In the genomic region with DNA sequence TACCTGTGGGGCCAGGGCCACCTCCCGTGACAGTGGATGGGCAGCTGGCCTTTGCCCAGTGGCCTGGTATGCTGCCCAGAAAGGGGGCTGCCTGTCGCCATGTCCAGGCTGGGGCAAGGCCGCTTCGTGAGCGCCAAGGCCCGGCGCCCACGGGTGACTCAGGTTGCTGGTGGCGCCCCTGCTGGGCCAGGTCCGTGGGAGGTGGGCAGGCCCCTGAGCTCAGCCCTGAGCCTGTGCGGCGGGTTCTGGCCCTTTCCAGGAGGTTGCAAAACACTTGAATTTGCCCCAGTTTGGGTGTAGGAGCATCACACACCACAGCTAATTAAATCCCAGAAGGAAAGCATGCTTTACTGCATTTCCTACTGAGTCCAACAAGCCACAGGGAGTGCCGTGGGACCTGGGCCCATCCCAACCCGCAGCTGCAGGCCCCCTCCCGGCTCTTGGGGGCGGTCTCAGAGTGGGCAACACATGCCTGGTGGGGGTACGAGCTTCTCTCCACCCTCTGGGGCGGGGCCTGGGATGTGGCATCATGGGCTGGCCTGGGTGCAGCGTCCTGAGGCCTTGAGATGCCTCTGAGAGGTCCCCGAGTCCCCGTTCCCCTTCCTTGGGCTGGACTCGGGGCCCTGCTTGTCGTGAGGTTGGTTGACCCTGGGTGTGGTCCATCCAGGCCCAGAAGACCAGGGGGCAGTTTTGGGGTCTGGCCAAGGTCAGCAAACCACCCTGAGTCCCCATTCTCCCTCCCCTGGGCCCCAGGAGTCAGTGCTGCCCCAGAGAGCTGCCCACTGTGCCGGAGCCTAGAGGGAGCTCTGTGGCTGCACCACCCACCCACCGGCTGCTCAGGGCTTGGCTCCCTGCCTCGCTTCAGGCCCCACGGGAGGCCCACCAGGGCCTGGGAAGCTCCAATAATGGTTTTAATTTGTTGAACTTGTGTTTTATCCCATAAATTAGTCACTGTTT, we compare ENCODE assay signal across 14 cellular contexts.
DNase-seq lines count a peak whose midpoint lies in the region; ATAC-seq and TF ChIP-seq lines count a peak whose summit lies in the region.
"Had no signal": no experiment of that assay in that cellular context is flagged by ENCODE, and none has a peak within 500 bp of the region (broad histone marks: within the 10 kb centered on the region; RNA-seq: fewer than 3 reads in every experiment).

No MANE protein-coding gene starts in this region.

- H3K4me1 ChIP-seq in SJCRH30, result peaks cover 22% of the 10 kb centered on the region
- peaks cover 0 to 30% (median 16%) of the 10 kb centered on the region in 12 donors for H3K4me1 ChIP-seq in heart left ventricle
- H3K4me1 ChIP-seq in gastrocnemius medialis, result peaks cover 12 to 20% of the 10 kb centered on the region in 2 donors
- H3K4me1 ChIP-seq in ovary (ENCODE audit: insufficient read depth), result peaks cover 23% of the 10 kb centered on the region

- TF ChIP-seq POLR2A in heart left ventricle (IDR thresholded peaks at IDR 0.05) (no peak), gastrocnemius medialis (IDR thresholded peaks at IDR 0.05) (no peak), lower leg skin (IDR thresholded peaks at IDR 0.05) (no peak), ovary (IDR thresholded peaks at IDR 0.05) (no peak)

- H3K4me3 ChIP-seq in SJCRH30 (no peak overlapping the region), heart left ventricle (no peak overlapping the region), gastrocnemius medialis (no peak overlapping the region), lower leg skin (ENCODE audit: low read depth, poor library complexity, severe bottlenecking) (no peak overlapping the region), ovary (no peak overlapping the region)
- H3K4me3 ChIP-seq: hepatocyte had no signal

- ATAC-seq in heart left ventricle, result peak in 3 of 4 donors; percentile 25 to 50 (median 40)
- peak in 1 of 2 donors; percentile 15 for ATAC-seq in gastrocnemius medialis
- ATAC-seq in HG02623 (IDR thresholded peaks at IDR 0.05; ENCODE audit: unreplicated experiment), result no peak

- DNase-seq in DMS 273 treated with DMSO at 0.1 percent for 48 hours (lab: John Stamatoyannopoulos, UW) (peak; percentile 30), SJCRH30 (peak; percentile 60 to 67), heart left ventricle (peak in 2 of 5 donors; percentile 44 to 73), gastrocnemius medialis (no peak), progenitor cell of endocrine pancreas (ENCODE audit: low spot score, unreplicated experiment) (no peak), lower leg skin (ENCODE audit: low spot score in 2 of 2) (no peak), ovary (no peak)
- DNase-seq: activated CD8-positive, alpha-beta memory T cell treated with anti-CD3 and anti-CD28 coated beads, Interleukin-2, amount 50 U/mL, for 4 hours; caudate nucleus; DMS53; NCI-H226; nucleus accumbens had no signal

- H3K27me3 ChIP-seq in SJCRH30, result no peaks in the 10 kb centered on the region
- H3K27me3 ChIP-seq in heart left ventricle, result peaks cover 0 to 7% (median 0%) of the 10 kb centered on the region in 9 donors
- H3K27me3 ChIP-seq in gastrocnemius medialis, result no peaks in the 10 kb centered on the region
- no peaks in the 10 kb centered on the region for H3K27me3 ChIP-seq in ovary

- peaks cover 6% of the 10 kb centered on the region for H3K36me3 Mint-ChIP-seq in progenitor cell of endocrine pancreas (ENCODE audit: insufficient read depth)

- H3K9me3 ChIP-seq in SJCRH30 (replicated peaks), result no peaks in the 10 kb centered on the region
- no peaks in the 10 kb centered on the region for H3K9me3 ChIP-seq in heart left ventricle
- no peaks in the 10 kb centered on the region for H3K9me3 ChIP-seq in gastrocnemius medialis
- H3K9me3 ChIP-seq in ovary, result no peaks in the 10 kb centered on the region

- no peak for TF ChIP-seq EP300 in ovary (IDR thresholded peaks at IDR 0.05)

- no peak overlapping the region for H3K4me3 Mint-ChIP-seq in progenitor cell of endocrine pancreas (ENCODE audit: low read depth)

- WGBS in heart left ventricle, 4 donors, result 58 to 72% (median 65%) methylated on average over 11 to 27 of the region's 27 CpGs
- 27 to 29% methylated on average over 18 to 25 of the region's 27 CpGs for WGBS in lower leg skin, 2 donors
- 53 to 60% (median 58%) methylated on average over 20 to 27 of the region's 27 CpGs for WGBS in ovary, 3 donors

- H3K4me1 Mint-ChIP-seq in progenitor cell of endocrine pancreas (ENCODE audit: low read depth), result peaks cover 3% of the 10 kb centered on the region

- H3K27ac Mint-ChIP-seq in progenitor cell of endocrine pancreas, result no peak overlapping the region

- H3K27ac ChIP-seq in SJCRH30 (no peak overlapping the region; the same call in 1 of the 2 replicates), heart left ventricle (peak overlapping the region in 9 of 12 donors; percentile 46 to 77 (median 62)), gastrocnemius medialis (peak overlapping the region; percentile 63 to 84 (median 72)), ovary (peak overlapping the region in 1 of 2 donors; percentile 59)
- H3K27ac ChIP-seq: hepatocyte had no signal

- TF ChIP-seq CTCF in heart left ventricle (IDR thresholded peaks at IDR 0.05) (peak in 1 of 12 donors; percentile 16), gastrocnemius medialis (IDR thresholded peaks at IDR 0.05 in 4 of 5, conservative IDR thresholded peaks at IDR 0.05 in 1 of 5) (no peak), progenitor cell of endocrine pancreas (IDR thresholded peaks at IDR 0.05; ENCODE audit: unreplicated experiment) (no peak), lower leg skin (IDR thresholded peaks at IDR 0.05) (no peak), ovary (IDR thresholded peaks at IDR 0.05) (no peak)

- H3K27me3 Mint-ChIP-seq in progenitor cell of endocrine pancreas, result peaks cover 14% of the 10 kb centered on the region

- intact Hi-C loops in heart left ventricle (cut with DNase I) (loop anchor here in 2 of 10 donors (10.0 kb wide), 2 partner anchors 100 to 120 kb away; no protein-coding TSS in a partner anchor), gastrocnemius medialis (cut with DNase I; ENCODE audit: low total_unique reads) (no loop called here), lower leg skin (cut with DNase I; ENCODE audit: low total_unique reads) (no loop called here), ovary (cut with DNase I) (loop anchor here in 1 of 4 donors (10.0 kb wide), 1 partner anchor 60 kb away; no protein-coding TSS in a partner anchor)

- in situ Hi-C loops in gastrocnemius medialis (cut with MboI; ENCODE audit: low sequenced_read_pairs in 4 of 4), result no loop called here

- H3K36me3 ChIP-seq in SJCRH30, result no peaks in the 10 kb centered on the region
- H3K36me3 ChIP-seq in heart left ventricle, result peaks cover 0 to 18% (median 3%) of the 10 kb centered on the region in 9 donors
- peaks cover 0 to 5% of the 10 kb centered on the region in 2 donors for H3K36me3 ChIP-seq in gastrocnemius medialis
- no peaks in the 10 kb centered on the region for H3K36me3 ChIP-seq in ovary

- no peaks in the 10 kb centered on the region for H3K9me3 Mint-ChIP-seq in progenitor cell of endocrine pancreas (ENCODE audit: low read depth)

Comparison
In these comparisons a context has a peak if more than half of its experiments do, and no peak if none do; other contexts are left out.
1. DNase-seq: peak in DMS 273 treated with DMSO at 0.1 percent for 48 hours (single experiment) and SJCRH30 (2 of 2); none in gastrocnemius medialis (0 of 2), progenitor cell of endocrine pancreas (single experiment), lower leg skin (0 of 2) and ovary (0 of 5).